In the genomic region with DNA sequence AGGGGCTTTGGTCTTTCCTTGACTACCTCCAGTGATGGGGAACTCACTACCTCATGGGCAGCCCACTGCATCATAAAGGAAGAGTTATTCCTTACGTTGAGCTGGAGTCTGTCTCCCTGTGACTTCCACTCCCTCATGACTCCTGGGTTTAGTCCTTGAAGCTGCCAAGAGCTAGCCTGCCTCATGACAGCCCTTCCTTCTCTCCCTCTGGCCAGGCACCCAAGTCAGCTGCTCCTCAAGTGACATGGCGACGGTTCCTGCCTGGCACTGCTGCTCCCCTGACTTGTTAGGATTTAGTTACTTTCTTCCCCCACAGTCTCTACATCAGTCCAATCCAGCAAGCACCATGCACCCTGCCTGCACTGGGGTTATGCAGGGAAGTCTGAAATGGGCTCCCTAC, we compare ENCODE assay signal across 15 cellular contexts.
DNase-seq lines count a peak whose midpoint lies in the region; ATAC-seq and TF ChIP-seq lines count a peak whose summit lies in the region.
"Had no signal": no experiment of that assay in that cellular context is flagged by ENCODE, and none has a peak within 500 bp of the region (broad histone marks: within the 10 kb centered on the region; RNA-seq: fewer than 3 reads in every experiment).

No MANE protein-coding gene starts in this region.

- CTCF ChIA-PET in activated CD4-positive, alpha-beta T cell treated with anti-CD3 and anti-CD28 coated beads for 36 hours (lab: Charles Lee): no interaction called here

- TF ChIP-seq POLR2A in transverse colon (IDR thresholded peaks at IDR 0.05) (no peak), body of pancreas (IDR thresholded peaks at IDR 0.05) (no peak)

- no peak overlapping the region for H2AFZ ChIP-seq in neural progenitor cell (replicated peaks)
- H2AFZ ChIP-seq: GM23248 had no signal

- H3K4me1 ChIP-seq in neural progenitor cell: peaks cover 7% of the 10 kb centered on the region
- H3K4me1 ChIP-seq in transverse colon: no peaks in the 10 kb centered on the region
- H3K4me1 ChIP-seq in body of pancreas: no peaks in the 10 kb centered on the region

- no peak overlapping the region for H3K9ac ChIP-seq in neural progenitor cell
- H3K9ac ChIP-seq: GM23248 had no signal

- intact Hi-C loops in activated CD4-positive, alpha-beta T cell treated with anti-CD3 and anti-CD28 coated beads for 36 hours (cut with DNase I, micrococcal nuclease): no loop called here
- intact Hi-C loops in transverse colon (cut with DNase I; ENCODE audit: low total_unique reads): no loop called here
- intact Hi-C loops in body of pancreas (cut with DNase I): no loop called here

- POLR2A ChIA-PET in activated CD4-positive, alpha-beta T cell treated with anti-CD3 and anti-CD28 coated beads for 36 hours (lab: Charles Lee): no interaction called here

- H3K27ac Mint-ChIP-seq in neural progenitor cell: peak overlapping the region; percentile 24
- H3K27ac Mint-ChIP-seq in activated CD4-positive, alpha-beta T cell treated with anti-CD3 and anti-CD28 coated beads for 36 hours: no peak overlapping the region
- H3K27ac Mint-ChIP-seq: CD4-positive, alpha-beta memory T cell had no signal

- in situ Hi-C loops in transverse colon (cut with MboI; ENCODE audit: low pct_ligation_motif_present in 1 of 4, low pct_unique_long_range_greater_than_20kb in 1 of 4, low sequenced_read_pairs in 3 of 4): no loop called here

- peaks cover 57% of the 10 kb centered on the region for H3K4me1 Mint-ChIP-seq in neural progenitor cell
- H3K4me1 Mint-ChIP-seq in activated CD4-positive, alpha-beta T cell treated with anti-CD3 and anti-CD28 coated beads for 36 hours: no peaks in the 10 kb centered on the region
- H3K4me1 Mint-ChIP-seq: CD4-positive, alpha-beta memory T cell had no signal

- DNase-seq in foreskin melanocyte (peak; percentile 5), neural progenitor cell (ENCODE audit: low spot score) (no peak), retinal pigment epithelial cell (ENCODE audit: low read depth) (peak; percentile 79), transverse colon (no peak), body of pancreas (no peak)
- DNase-seq in activated CD4-positive, alpha-beta T cell treated with anti-CD3 and anti-CD28 coated beads for 36 hours: no peak
- DNase-seq: C1 segment of cervical spinal cord; Calu3; CD4-positive, alpha-beta memory T cell; COR-L47; DMS53; DMS79 treated with DMSO at 0.1 percent for 48 hours; GM23248; HCEC 1CT had no signal

- H4K20me1 ChIP-seq in neural progenitor cell (ENCODE audit: low read depth): no peaks in the 10 kb centered on the region

- H3K27ac ChIP-seq in neural progenitor cell (no peak overlapping the region), transverse colon (no peak overlapping the region), body of pancreas (no peak overlapping the region)
- H3K27ac ChIP-seq: GM23248 had no signal

- H3K27me3 Mint-ChIP-seq in neural progenitor cell (ENCODE audit: insufficient read depth, low read depth): peaks cover 12% of the 10 kb centered on the region
- no peaks in the 10 kb centered on the region for H3K27me3 Mint-ChIP-seq in activated CD4-positive, alpha-beta T cell treated with anti-CD3 and anti-CD28 coated beads for 36 hours

- TF ChIP-seq CTCF in neural progenitor cell (IDR thresholded peaks at IDR 0.05) (no peak), retinal pigment epithelial cell (conservative IDR thresholded peaks at IDR 0.05; ENCODE audit: low read depth, low read length) (no peak), transverse colon (IDR thresholded peaks at IDR 0.05) (no peak), body of pancreas (IDR thresholded peaks at IDR 0.05) (no peak)

- H3K79me2 ChIP-seq in neural progenitor cell (ENCODE audit: low read depth): no peaks in the 10 kb centered on the region

- no peaks in the 10 kb centered on the region for H3K36me3 ChIP-seq in neural progenitor cell
- no peaks in the 10 kb centered on the region for H3K36me3 ChIP-seq in transverse colon
- no peaks in the 10 kb centered on the region for H3K36me3 ChIP-seq in body of pancreas (replicated peaks in 1 of 2; ENCODE audit: insufficient read depth in 1 of 2, low read depth in 2 of 2)

- no peak for ATAC-seq in activated CD4-positive, alpha-beta T cell treated with anti-CD3 and anti-CD28 coated beads for 36 hours
- ATAC-seq in HG03457 (IDR thresholded peaks at IDR 0.05; ENCODE audit: unreplicated experiment) (no peak), body of pancreas (no peak)

- peak overlapping the region; percentile 18 for H3K4me3 Mint-ChIP-seq in neural progenitor cell
- H3K4me3 Mint-ChIP-seq in activated CD4-positive, alpha-beta T cell treated with anti-CD3 and anti-CD28 coated beads for 36 hours: no peak overlapping the region
- H3K4me3 Mint-ChIP-seq: CD4-positive, alpha-beta memory T cell had no signal

- H3K9me3 Mint-ChIP-seq in neural progenitor cell: no peaks in the 10 kb centered on the region
- no peaks in the 10 kb centered on the region for H3K9me3 Mint-ChIP-seq in activated CD4-positive, alpha-beta T cell treated with anti-CD3 and anti-CD28 coated beads for 36 hours (ENCODE audit: low read depth)
- H3K9me3 Mint-ChIP-seq: CD4-positive, alpha-beta memory T cell had no signal

- TF ChIP-seq EP300 in transverse colon (IDR thresholded peaks at IDR 0.05; ENCODE audit: low read depth): no peak

- H3K27me3 ChIP-seq in neural progenitor cell (no peaks in the 10 kb centered on the region), transverse colon (peaks cover 5% of the 10 kb centered on the region), body of pancreas (peaks cover 0 to 7% of the 10 kb centered on the region in 2 donors)

- H3F3A ChIP-seq in neural progenitor cell (ENCODE audit: low read depth): peaks cover 5% of the 10 kb centered on the region

- H3K4me3 ChIP-seq in neural progenitor cell (no peak overlapping the region), retinal pigment epithelial cell (ENCODE audit: low read length) (no peak overlapping the region), transverse colon (no peak overlapping the region), body of pancreas (no peak overlapping the region)
- H3K4me3 ChIP-seq: GM23248 had no signal

- no peak overlapping the region for H3K4me2 ChIP-seq in neural progenitor cell

- no peaks in the 10 kb centered on the region for H3K36me3 Mint-ChIP-seq in neural progenitor cell
- H3K36me3 Mint-ChIP-seq in activated CD4-positive, alpha-beta T cell treated with anti-CD3 and anti-CD28 coated beads for 36 hours (ENCODE audit: low read depth): no peaks in the 10 kb centered on the region
- H3K36me3 Mint-ChIP-seq: CD4-positive, alpha-beta memory T cell had no signal

- no peaks in the 10 kb centered on the region for H3K9me3 ChIP-seq in neural progenitor cell (ENCODE audit: low read depth)
- no peaks in the 10 kb centered on the region for H3K9me3 ChIP-seq in transverse colon
- H3K9me3 ChIP-seq in body of pancreas: no peaks in the 10 kb centered on the region

- WGBS in transverse colon (ENCODE audit: low coverage in 1 of 2), 2 donors: 90% methylated on average over 3 of the region's 3 CpGs; no CpG with 5 or more reads in 1 of the 2 donors
- 50 to 62% methylated on average over 3 of the region's 3 CpGs for WGBS in body of pancreas, 2 donors

Comparison
In these comparisons a context has a peak if more than half of its experiments do, and no peak if none do; other contexts are left out.
1. DNase-seq: peak in foreskin melanocyte (single experiment) and retinal pigment epithelial cell (single experiment); none in neural progenitor cell (single experiment), activated CD4-positive, alpha-beta T cell treated with anti-CD3 and anti-CD28 coated beads for 36 hours (single experiment), transverse colon (single experiment) and body of pancreas (0 of 4).